In the genomic region with DNA sequence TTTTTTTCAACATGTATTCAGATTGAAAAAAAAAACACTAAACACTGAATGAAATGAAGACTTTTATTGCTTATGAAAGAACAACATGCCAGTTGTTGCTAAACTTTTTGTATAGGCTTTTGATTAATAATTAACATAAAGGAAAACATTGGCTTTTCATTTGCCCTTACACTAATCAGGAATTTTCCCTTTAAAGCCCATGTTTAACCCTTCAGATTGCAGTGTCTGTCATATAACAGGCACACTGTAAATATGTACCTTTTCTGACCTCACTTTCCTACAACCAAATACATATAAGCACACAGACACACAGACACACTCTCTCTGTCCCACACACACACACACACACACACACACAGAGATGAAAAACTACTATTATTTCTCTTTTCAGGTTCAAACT, we compare ENCODE assay signal across 1 cellular context.
TF ChIP-seq lines count a peak whose summit lies in the region.

No MANE protein-coding gene starts in this region.

TF ChIP-seq in HepG2, 621 proteins besides CTCF, POLR2A, EP300 and RAD21 (continued from another document and continues in another):
- TF ChIP-seq, protein P1, sequence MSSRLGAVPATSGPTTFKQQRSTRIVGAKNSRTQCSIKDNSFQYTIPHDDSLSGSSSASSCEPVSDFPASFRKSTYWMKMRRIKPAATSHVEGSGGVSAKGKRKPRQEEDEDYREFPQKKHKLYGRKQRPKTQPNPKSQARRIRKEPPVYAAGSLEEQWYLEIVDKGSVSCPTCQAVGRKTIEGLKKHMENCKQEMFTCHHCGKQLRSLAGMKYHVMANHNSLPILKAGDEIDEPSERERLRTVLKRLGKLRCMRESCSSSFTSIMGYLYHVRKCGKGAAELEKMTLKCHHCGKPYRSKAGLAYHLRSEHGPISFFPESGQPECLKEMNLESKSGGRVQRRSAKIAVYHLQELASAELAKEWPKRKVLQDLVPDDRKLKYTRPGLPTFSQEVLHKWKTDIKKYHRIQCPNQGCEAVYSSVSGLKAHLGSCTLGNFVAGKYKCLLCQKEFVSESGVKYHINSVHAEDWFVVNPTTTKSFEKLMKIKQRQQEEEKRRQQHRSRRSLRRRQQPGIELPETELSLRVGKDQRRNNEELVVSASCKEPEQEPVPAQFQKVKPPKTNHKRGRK (CRISPR knock-in tag; IDR thresholded peaks at IDR 0.05) = no peak
- TF ChIP-seq ZBTB8A (CRISPR knock-in tag; IDR thresholded peaks at IDR 0.05; ENCODE audit: borderline replicate concordance, low read depth) (no peak), ZFP36L2 (CRISPR knock-in tag; IDR thresholded peaks at IDR 0.05) (no peak), TAF15 (IDR thresholded peaks at IDR 0.05; ENCODE audit: low read depth, low read length, poor library complexity, severe bottlenecking) (no peak), ETV5 (CRISPR knock-in tag; IDR thresholded peaks at IDR 0.05; ENCODE audit: borderline replicate concordance) (no peak), ZNF879 (CRISPR knock-in tag; IDR thresholded peaks at IDR 0.05) (no peak), ZNF253 (CRISPR knock-in tag; IDR thresholded peaks at IDR 0.05; ENCODE audit: borderline replicate concordance) (no peak), MED1 (CRISPR knock-in tag; IDR thresholded peaks at IDR 0.05) (no peak), NAIF1 (CRISPR knock-in tag; IDR thresholded peaks at IDR 0.05; ENCODE audit: borderline replicate concordance) (no peak), MYC (CRISPR knock-in tag; IDR thresholded peaks at IDR 0.05; ENCODE audit: borderline replicate concordance) (no peak), ZNF143 (CRISPR knock-in tag; IDR thresholded peaks at IDR 0.05) (no peak), NR2F1 (CRISPR knock-in tag; IDR thresholded peaks at IDR 0.05) (0 out of 4 replicates have a peak, but pooled peaks of 1 of the 2 experiments have one; percentile 24), HMG20A (CRISPR knock-in tag; IDR thresholded peaks at IDR 0.05; ENCODE audit: borderline replicate concordance) (peak; percentile 52; the same call in 1 of the 2 replicates), SMAD3 (CRISPR knock-in tag; IDR thresholded peaks at IDR 0.05) (no peak), DMAP1 (CRISPR knock-in tag; IDR thresholded peaks at IDR 0.05) (no peak), NRL (CRISPR knock-in tag; IDR thresholded peaks at IDR 0.05; ENCODE audit: borderline replicate concordance) (no peak), ZNF383 (CRISPR knock-in tag; IDR thresholded peaks at IDR 0.05; ENCODE audit: borderline replicate concordance) (no peak)
- TF ChIP-seq, protein P2, sequence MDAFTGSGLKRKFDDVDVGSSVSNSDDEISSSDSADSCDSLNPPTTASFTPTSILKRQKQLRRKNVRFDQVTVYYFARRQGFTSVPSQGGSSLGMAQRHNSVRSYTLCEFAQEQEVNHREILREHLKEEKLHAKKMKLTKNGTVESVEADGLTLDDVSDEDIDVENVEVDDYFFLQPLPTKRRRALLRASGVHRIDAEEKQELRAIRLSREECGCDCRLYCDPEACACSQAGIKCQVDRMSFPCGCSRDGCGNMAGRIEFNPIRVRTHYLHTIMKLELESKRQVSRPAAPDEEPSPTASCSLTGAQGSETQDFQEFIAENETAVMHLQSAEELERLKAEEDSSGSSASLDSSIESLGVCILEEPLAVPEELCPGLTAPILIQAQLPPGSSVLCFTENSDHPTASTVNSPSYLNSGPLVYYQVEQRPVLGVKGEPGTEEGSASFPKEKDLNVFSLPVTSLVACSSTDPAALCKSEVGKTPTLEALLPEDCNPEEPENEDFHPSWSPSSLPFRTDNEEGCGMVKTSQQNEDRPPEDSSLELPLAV (CRISPR knock-in tag; conservative IDR thresholded peaks at IDR 0.05; ENCODE audit: low read depth) = no peak
- TF ChIP-seq, protein P3, sequence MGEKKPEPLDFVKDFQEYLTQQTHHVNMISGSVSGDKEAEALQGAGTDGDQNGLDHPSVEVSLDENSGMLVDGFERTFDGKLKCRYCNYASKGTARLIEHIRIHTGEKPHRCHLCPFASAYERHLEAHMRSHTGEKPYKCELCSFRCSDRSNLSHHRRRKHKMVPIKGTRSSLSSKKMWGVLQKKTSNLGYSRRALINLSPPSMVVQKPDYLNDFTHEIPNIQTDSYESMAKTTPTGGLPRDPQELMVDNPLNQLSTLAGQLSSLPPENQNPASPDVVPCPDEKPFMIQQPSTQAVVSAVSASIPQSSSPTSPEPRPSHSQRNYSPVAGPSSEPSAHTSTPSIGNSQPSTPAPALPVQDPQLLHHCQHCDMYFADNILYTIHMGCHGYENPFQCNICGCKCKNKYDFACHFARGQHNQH (CRISPR knock-in tag; IDR thresholded peaks at IDR 0.05) = no peak
- TF ChIP-seq, protein P4, sequence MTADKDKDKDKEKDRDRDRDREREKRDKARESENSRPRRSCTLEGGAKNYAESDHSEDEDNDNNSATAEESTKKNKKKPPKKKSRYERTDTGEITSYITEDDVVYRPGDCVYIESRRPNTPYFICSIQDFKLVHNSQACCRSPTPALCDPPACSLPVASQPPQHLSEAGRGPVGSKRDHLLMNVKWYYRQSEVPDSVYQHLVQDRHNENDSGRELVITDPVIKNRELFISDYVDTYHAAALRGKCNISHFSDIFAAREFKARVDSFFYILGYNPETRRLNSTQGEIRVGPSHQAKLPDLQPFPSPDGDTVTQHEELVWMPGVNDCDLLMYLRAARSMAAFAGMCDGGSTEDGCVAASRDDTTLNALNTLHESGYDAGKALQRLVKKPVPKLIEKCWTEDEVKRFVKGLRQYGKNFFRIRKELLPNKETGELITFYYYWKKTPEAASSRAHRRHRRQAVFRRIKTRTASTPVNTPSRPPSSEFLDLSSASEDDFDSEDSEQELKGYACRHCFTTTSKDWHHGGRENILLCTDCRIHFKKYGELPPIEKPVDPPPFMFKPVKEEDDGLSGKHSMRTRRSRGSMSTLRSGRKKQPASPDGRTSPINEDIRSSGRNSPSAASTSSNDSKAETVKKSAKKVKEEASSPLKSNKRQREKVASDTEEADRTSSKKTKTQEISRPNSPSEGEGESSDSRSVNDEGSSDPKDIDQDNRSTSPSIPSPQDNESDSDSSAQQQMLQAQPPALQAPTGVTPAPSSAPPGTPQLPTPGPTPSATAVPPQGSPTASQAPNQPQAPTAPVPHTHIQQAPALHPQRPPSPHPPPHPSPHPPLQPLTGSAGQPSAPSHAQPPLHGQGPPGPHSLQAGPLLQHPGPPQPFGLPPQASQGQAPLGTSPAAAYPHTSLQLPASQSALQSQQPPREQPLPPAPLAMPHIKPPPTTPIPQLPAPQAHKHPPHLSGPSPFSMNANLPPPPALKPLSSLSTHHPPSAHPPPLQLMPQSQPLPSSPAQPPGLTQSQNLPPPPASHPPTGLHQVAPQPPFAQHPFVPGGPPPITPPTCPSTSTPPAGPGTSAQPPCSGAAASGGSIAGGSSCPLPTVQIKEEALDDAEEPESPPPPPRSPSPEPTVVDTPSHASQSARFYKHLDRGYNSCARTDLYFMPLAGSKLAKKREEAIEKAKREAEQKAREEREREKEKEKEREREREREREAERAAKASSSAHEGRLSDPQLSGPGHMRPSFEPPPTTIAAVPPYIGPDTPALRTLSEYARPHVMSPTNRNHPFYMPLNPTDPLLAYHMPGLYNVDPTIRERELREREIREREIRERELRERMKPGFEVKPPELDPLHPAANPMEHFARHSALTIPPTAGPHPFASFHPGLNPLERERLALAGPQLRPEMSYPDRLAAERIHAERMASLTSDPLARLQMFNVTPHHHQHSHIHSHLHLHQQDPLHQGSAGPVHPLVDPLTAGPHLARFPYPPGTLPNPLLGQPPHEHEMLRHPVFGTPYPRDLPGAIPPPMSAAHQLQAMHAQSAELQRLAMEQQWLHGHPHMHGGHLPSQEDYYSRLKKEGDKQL (CRISPR knock-in tag; IDR thresholded peaks at IDR 0.05; ENCODE audit: low read depth) = no peak
- TF ChIP-seq, protein P5, sequence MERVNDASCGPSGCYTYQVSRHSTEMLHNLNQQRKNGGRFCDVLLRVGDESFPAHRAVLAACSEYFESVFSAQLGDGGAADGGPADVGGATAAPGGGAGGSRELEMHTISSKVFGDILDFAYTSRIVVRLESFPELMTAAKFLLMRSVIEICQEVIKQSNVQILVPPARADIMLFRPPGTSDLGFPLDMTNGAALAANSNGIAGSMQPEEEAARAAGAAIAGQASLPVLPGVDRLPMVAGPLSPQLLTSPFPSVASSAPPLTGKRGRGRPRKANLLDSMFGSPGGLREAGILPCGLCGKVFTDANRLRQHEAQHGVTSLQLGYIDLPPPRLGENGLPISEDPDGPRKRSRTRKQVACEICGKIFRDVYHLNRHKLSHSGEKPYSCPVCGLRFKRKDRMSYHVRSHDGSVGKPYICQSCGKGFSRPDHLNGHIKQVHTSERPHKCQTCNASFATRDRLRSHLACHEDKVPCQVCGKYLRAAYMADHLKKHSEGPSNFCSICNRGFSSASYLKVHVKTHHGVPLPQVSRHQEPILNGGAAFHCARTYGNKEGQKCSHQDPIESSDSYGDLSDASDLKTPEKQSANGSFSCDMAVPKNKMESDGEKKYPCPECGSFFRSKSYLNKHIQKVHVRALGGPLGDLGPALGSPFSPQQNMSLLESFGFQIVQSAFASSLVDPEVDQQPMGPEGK (CRISPR knock-in tag; IDR thresholded peaks at IDR 0.05) = no peak
- TF ChIP-seq, protein P6, sequence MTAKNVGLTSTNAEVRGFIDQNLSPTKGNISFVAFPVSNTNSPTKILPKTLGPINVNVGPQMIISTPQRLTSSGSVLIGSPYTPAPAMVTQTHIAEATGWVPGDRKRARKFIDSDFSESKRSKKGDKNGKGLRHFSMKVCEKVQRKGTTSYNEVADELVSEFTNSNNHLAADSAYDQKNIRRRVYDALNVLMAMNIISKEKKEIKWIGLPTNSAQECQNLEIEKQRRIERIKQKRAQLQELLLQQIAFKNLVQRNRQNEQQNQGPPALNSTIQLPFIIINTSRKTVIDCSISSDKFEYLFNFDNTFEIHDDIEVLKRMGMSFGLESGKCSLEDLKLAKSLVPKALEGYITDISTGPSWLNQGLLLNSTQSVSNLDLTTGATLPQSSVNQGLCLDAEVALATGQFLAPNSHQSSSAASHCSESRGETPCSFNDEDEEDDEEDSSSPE (CRISPR knock-in tag; IDR thresholded peaks at IDR 0.05) = no peak
- TF ChIP-seq, protein P7, sequence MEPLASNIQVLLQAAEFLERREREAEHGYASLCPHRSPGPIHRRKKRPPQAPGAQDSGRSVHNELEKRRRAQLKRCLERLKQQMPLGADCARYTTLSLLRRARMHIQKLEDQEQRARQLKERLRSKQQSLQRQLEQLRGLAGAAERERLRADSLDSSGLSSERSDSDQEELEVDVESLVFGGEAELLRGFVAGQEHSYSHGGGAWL (CRISPR knock-in tag; IDR thresholded peaks at IDR 0.05) = no peak
- TF ChIP-seq, protein P8, sequence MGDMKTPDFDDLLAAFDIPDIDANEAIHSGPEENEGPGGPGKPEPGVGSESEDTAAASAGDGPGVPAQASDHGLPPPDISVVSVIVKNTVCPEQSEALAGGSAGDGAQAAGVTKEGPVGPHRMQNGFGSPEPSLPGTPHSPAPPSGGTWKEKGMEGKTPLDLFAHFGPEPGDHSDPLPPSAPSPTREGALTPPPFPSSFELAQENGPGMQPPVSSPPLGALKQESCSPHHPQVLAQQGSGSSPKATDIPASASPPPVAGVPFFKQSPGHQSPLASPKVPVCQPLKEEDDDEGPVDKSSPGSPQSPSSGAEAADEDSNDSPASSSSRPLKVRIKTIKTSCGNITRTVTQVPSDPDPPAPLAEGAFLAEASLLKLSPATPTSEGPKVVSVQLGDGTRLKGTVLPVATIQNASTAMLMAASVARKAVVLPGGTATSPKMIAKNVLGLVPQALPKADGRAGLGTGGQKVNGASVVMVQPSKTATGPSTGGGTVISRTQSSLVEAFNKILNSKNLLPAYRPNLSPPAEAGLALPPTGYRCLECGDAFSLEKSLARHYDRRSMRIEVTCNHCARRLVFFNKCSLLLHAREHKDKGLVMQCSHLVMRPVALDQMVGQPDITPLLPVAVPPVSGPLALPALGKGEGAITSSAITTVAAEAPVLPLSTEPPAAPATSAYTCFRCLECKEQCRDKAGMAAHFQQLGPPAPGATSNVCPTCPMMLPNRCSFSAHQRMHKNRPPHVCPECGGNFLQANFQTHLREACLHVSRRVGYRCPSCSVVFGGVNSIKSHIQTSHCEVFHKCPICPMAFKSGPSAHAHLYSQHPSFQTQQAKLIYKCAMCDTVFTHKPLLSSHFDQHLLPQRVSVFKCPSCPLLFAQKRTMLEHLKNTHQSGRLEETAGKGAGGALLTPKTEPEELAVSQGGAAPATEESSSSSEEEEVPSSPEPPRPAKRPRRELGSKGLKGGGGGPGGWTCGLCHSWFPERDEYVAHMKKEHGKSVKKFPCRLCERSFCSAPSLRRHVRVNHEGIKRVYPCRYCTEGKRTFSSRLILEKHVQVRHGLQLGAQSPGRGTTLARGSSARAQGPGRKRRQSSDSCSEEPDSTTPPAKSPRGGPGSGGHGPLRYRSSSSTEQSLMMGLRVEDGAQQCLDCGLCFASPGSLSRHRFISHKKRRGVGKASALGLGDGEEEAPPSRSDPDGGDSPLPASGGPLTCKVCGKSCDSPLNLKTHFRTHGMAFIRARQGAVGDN (CRISPR knock-in tag; IDR thresholded peaks at IDR 0.05) = no peak
- TF ChIP-seq, protein P9, sequence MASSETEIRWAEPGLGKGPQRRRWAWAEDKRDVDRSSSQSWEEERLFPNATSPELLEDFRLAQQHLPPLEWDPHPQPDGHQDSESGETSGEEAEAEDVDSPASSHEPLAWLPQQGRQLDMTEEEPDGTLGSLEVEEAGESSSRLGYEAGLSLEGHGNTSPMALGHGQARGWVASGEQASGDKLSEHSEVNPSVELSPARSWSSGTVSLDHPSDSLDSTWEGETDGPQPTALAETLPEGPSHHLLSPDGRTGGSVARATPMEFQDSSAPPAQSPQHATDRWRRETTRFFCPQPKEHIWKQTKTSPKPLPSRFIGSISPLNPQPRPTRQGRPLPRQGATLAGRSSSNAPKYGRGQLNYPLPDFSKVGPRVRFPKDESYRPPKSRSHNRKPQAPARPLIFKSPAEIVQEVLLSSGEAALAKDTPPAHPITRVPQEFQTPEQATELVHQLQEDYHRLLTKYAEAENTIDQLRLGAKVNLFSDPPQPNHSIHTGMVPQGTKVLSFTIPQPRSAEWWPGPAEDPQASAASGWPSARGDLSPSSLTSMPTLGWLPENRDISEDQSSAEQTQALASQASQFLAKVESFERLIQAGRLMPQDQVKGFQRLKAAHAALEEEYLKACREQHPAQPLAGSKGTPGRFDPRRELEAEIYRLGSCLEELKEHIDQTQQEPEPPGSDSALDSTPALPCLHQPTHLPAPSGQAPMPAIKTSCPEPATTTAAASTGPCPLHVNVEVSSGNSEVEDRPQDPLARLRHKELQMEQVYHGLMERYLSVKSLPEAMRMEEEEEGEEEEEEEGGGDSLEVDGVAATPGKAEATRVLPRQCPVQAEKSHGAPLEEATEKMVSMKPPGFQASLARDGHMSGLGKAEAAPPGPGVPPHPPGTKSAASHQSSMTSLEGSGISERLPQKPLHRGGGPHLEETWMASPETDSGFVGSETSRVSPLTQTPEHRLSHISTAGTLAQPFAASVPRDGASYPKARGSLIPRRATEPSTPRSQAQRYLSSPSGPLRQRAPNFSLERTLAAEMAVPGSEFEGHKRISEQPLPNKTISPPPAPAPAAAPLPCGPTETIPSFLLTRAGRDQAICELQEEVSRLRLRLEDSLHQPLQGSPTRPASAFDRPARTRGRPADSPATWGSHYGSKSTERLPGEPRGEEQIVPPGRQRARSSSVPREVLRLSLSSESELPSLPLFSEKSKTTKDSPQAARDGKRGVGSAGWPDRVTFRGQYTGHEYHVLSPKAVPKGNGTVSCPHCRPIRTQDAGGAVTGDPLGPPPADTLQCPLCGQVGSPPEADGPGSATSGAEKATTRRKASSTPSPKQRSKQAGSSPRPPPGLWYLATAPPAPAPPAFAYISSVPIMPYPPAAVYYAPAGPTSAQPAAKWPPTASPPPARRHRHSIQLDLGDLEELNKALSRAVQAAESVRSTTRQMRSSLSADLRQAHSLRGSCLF (CRISPR knock-in tag; IDR thresholded peaks at IDR 0.05; ENCODE audit: borderline replicate concordance) = no peak
- TF ChIP-seq, protein P10, sequence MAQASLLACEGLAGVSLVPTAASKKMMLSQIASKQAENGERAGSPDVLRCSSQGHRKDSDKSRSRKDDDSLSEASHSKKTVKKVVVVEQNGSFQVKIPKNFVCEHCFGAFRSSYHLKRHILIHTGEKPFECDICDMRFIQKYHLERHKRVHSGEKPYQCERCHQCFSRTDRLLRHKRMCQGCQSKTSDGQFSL (CRISPR knock-in tag; IDR thresholded peaks at IDR 0.05) = no peak
- TF ChIP-seq, protein P11, sequence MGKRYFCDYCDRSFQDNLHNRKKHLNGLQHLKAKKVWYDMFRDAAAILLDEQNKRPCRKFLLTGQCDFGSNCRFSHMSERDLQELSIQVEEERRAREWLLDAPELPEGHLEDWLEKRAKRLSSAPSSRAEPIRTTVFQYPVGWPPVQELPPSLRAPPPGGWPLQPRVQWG (CRISPR knock-in tag; IDR thresholded peaks at IDR 0.05; ENCODE audit: borderline replicate concordance, low read depth) = no peak
